ENCODE assay signal across 2 cellular contexts in genomic region chr1:47442844-47443529, GRCh38.
TF ChIP-seq lines count a peak whose summit lies in the region.

No MANE protein-coding gene starts in this region.

TF ChIP-seq in SK-N-SH, 30 proteins besides CTCF, POLR2A, EP300 and RAD21 (continued from another document):
- TF ChIP-seq ZBTB33 (IDR thresholded peaks at IDR 0.05; ENCODE audit: borderline replicate concordance, low read depth) (no peak), RFX5 (IDR thresholded peaks at IDR 0.05; ENCODE audit: low read length) (no peak), CHD2 (IDR thresholded peaks at IDR 0.05; ENCODE audit: low read length, partially characterized antibody) (no peak), EZH2phosphoT487 (IDR thresholded peaks at IDR 0.05; ENCODE audit: borderline replicate concordance, low read depth) (no peak), FOXJ3 (CRISPR knock-in tag; IDR thresholded peaks at IDR 0.05) (no peak), REST (IDR thresholded peaks at IDR 0.05; ENCODE audit: low read depth, low read length) (no peak), SIN3A (IDR thresholded peaks at IDR 0.05; ENCODE audit: borderline replicate concordance, low read depth, low read length) (no peak), PBX3 (IDR thresholded peaks at IDR 0.05) (no peak), USF2 (IDR thresholded peaks at IDR 0.05; ENCODE audit: borderline replicate concordance, low read depth, low read length) (no peak), USF1 (IDR thresholded peaks at IDR 0.05; ENCODE audit: borderline replicate concordance, low read depth) (no peak), MXI1 (IDR thresholded peaks at IDR 0.05; ENCODE audit: low read depth, low read length) (no peak)

TF ChIP-seq in SK-N-SH treated with all-trans-retinoic acid at 6 μM for 48 hours, 23 proteins besides CTCF, POLR2A, EP300 and RAD21 (continued from another document):
- TF ChIP-seq CSDC2 (CRISPR knock-in tag; IDR thresholded peaks at IDR 0.05), result no peak
- TF ChIP-seq GLIS3 (CRISPR knock-in tag; IDR thresholded peaks at IDR 0.05), result no peak
- TF ChIP-seq TOX (CRISPR knock-in tag; IDR thresholded peaks at IDR 0.05; ENCODE audit: borderline replicate concordance), result no peak
- no peak for TF ChIP-seq BACH2 (CRISPR knock-in tag; IDR thresholded peaks at IDR 0.05; ENCODE audit: borderline replicate concordance)
- TF ChIP-seq CSRNP3 (CRISPR knock-in tag; IDR thresholded peaks at IDR 0.05), result no peak
- no peak for TF ChIP-seq ZC3H10 (CRISPR knock-in tag; IDR thresholded peaks at IDR 0.05)
- TF ChIP-seq PATZ1 (CRISPR knock-in tag; IDR thresholded peaks at IDR 0.05; ENCODE audit: borderline replicate concordance), result no peak
- no peak for TF ChIP-seq ISL1 (CRISPR knock-in tag; IDR thresholded peaks at IDR 0.05)
- no peak for TF ChIP-seq ESRRG (CRISPR knock-in tag; IDR thresholded peaks at IDR 0.05)
- TF ChIP-seq POU6F1 (CRISPR knock-in tag; IDR thresholded peaks at IDR 0.05; ENCODE audit: borderline replicate concordance, low read depth), result no peak
- TF ChIP-seq RARB (CRISPR knock-in tag; IDR thresholded peaks at IDR 0.05), result no peak
- no peak for TF ChIP-seq ARNTL (CRISPR knock-in tag; IDR thresholded peaks at IDR 0.05; ENCODE audit: borderline replicate concordance, low read depth)
- no peak for TF ChIP-seq ZNF8 (CRISPR knock-in tag; IDR thresholded peaks at IDR 0.05)
